Comparison of ENCODE assay signal across 12 cellular contexts in genomic region chr3:168251371-168251770, GRCh38.
DNase-seq lines count a peak whose midpoint lies in the region; ATAC-seq and TF ChIP-seq lines count a peak whose summit lies in the region.
"Had no signal": no experiment of that assay in that cellular context is flagged by ENCODE, and none has a peak within 500 bp of the region (broad histone marks: within the 10 kb centered on the region; RNA-seq: fewer than 3 reads in every experiment).

No MANE protein-coding gene starts in this region.

- 0 out of 2 replicates have a peak, but pooled peaks cover 6% of the 10 kb centered on the region for H3F3A ChIP-seq in GM23338 (replicated peaks; ENCODE audit: low read depth)

- peaks cover 2% of the 10 kb centered on the region; the same call in 1 of the 2 replicates for H3K9me2 ChIP-seq in GM23338 (ENCODE audit: insufficient read depth)

- no peak overlapping the region for H2AFZ ChIP-seq in GM23338
- no peak overlapping the region for H2AFZ ChIP-seq in neuron (ENCODE audit: low read depth, low read length)

- peak overlapping the region; percentile 99 for H3K4me2 ChIP-seq in GM23338

- H3K9me3 ChIP-seq in neuron (ENCODE audit: low read length) = peaks cover 18% of the 10 kb centered on the region
- H3K9me3 ChIP-seq: pancreas had no signal

- H3K36me3 ChIP-seq in GM23338 (ENCODE audit: insufficient read depth) = peaks cover 6% of the 10 kb centered on the region; the same call in 1 of the 2 replicates
- peaks cover 4% of the 10 kb centered on the region for H3K36me3 ChIP-seq in neuron (ENCODE audit: insufficient read depth, low read length)
- H3K36me3 ChIP-seq: pancreas had no signal

- no peak for TF ChIP-seq CTCF in GM23338 (conservative IDR thresholded peaks at IDR 0.05; ENCODE audit: low read depth in 2 of 2)

- H3K27ac Mint-ChIP-seq in GM23338 = no peak overlapping the region
- H3K27ac Mint-ChIP-seq: activated CD4-positive, alpha-beta memory T cell treated with anti-CD3 and anti-CD28 coated beads for 36 hours had no signal

- peak overlapping the region; percentile 85 for H3K4me3 Mint-ChIP-seq in GM23338
- H3K4me3 Mint-ChIP-seq: activated CD4-positive, alpha-beta memory T cell treated with anti-CD3 and anti-CD28 coated beads for 36 hours had no signal

- H3K4me3 ChIP-seq in GM23338 = peak overlapping the region; percentile 95
- H3K4me3 ChIP-seq in neuron (ENCODE audit: low read length) = peak overlapping the region; percentile 77

- no peak for DNase-seq in GM23338 (ENCODE audit: low spot score)
- DNase-seq in activated CD8-positive, alpha-beta memory T cell treated with anti-CD3 and anti-CD28 coated beads, Interleukin-2, amount 50 U/mL, for 48 hours = no peak
- no peak for DNase-seq in dedifferentiated amniotic fluid mesenchymal stem cell (ENCODE audit: extremely low spot score)
- DNase-seq in stimulated activated CD4-positive, alpha-beta T cell treated with anti-CD3 and anti-CD28 coated beads, Interleukin-12 subunit alpha, Interleukin-12 subunit beta, amount 100 ng/mL, for 4 hours = no peak
- no peak for DNase-seq in activated gamma-delta T cell treated with Interleukin-2 at 50 U/mL for 16 hours
- DNase-seq: activated CD4-positive, alpha-beta memory T cell treated with anti-CD3 and anti-CD28 coated beads for 36 hours; GDM1; pancreas had no signal

- peaks cover 23% of the 10 kb centered on the region for H3K9me3 Mint-ChIP-seq in GM23338

- H3K4me1 Mint-ChIP-seq in GM23338 = peaks cover 34% of the 10 kb centered on the region

- peak; percentile 37 for ATAC-seq in GM18909 (IDR thresholded peaks at IDR 0.05; ENCODE audit: poor library complexity, unreplicated experiment)
- ATAC-seq in GM23338 = no peak
- peak; percentile 45 for ATAC-seq in HG03442 (IDR thresholded peaks at IDR 0.05; ENCODE audit: unreplicated experiment)
- ATAC-seq: pancreas had no signal

- H3K27me3 ChIP-seq in GM23338 (ENCODE audit: insufficient read depth) (peaks cover 38% of the 10 kb centered on the region), neuron (ENCODE audit: insufficient read depth, low read length) (no peaks in the 10 kb centered on the region)

- H3K4me1 ChIP-seq in GM23338 (ENCODE audit: insufficient read depth) (peaks cover 38% of the 10 kb centered on the region), neuron (ENCODE audit: insufficient read depth, low read length) (peaks cover 21% of the 10 kb centered on the region)

- peaks cover 33% of the 10 kb centered on the region for H3K36me3 Mint-ChIP-seq in GM23338 (ENCODE audit: low read depth)
- H3K36me3 Mint-ChIP-seq: activated CD4-positive, alpha-beta memory T cell treated with anti-CD3 and anti-CD28 coated beads for 36 hours had no signal

- H4K20me1 ChIP-seq in GM23338 (replicated peaks; ENCODE audit: insufficient read depth) = no peaks in the 10 kb centered on the region

- peaks cover 6% of the 10 kb centered on the region for H3K27me3 Mint-ChIP-seq in GM23338 (ENCODE audit: insufficient read depth, low read depth, poor library complexity)

- peaks cover 8% of the 10 kb centered on the region; the same call in 1 of the 2 replicates for H3K79me2 ChIP-seq in GM23338 (replicated peaks; ENCODE audit: insufficient read depth)

- no peak overlapping the region for H3K27ac ChIP-seq in GM23338 (ENCODE audit: low read depth)
- H3K27ac ChIP-seq: pancreas, RWPE1 had no signal

TF ChIP-seq in GM23338, 12 proteins besides CTCF, POLR2A, EP300 and RAD21 (continues in another document):
- TF ChIP-seq, protein P1, sequence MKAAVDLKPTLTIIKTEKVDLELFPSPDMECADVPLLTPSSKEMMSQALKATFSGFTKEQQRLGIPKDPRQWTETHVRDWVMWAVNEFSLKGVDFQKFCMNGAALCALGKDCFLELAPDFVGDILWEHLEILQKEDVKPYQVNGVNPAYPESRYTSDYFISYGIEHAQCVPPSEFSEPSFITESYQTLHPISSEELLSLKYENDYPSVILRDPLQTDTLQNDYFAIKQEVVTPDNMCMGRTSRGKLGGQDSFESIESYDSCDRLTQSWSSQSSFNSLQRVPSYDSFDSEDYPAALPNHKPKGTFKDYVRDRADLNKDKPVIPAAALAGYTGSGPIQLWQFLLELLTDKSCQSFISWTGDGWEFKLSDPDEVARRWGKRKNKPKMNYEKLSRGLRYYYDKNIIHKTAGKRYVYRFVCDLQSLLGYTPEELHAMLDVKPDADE (IDR thresholded peaks at IDR 0.05) = no peak
- TF ChIP-seq NANOG (IDR thresholded peaks at IDR 0.05; ENCODE audit: borderline replicate concordance) (no peak), REST (IDR thresholded peaks at IDR 0.05; ENCODE audit: unreplicated experiment) (no peak), EZH2phosphoT487 (IDR thresholded peaks at IDR 0.05; ENCODE audit: unreplicated experiment) (no peak), POLR2AphosphoS5 (IDR thresholded peaks at IDR 0.05; ENCODE audit: low read depth) (no peak), EZH2 (IDR thresholded peaks at IDR 0.05; ENCODE audit: low read depth, unreplicated experiment) (no peak)
